8 cellular contexts compared by ENCODE assay signal in the genomic region with DNA sequence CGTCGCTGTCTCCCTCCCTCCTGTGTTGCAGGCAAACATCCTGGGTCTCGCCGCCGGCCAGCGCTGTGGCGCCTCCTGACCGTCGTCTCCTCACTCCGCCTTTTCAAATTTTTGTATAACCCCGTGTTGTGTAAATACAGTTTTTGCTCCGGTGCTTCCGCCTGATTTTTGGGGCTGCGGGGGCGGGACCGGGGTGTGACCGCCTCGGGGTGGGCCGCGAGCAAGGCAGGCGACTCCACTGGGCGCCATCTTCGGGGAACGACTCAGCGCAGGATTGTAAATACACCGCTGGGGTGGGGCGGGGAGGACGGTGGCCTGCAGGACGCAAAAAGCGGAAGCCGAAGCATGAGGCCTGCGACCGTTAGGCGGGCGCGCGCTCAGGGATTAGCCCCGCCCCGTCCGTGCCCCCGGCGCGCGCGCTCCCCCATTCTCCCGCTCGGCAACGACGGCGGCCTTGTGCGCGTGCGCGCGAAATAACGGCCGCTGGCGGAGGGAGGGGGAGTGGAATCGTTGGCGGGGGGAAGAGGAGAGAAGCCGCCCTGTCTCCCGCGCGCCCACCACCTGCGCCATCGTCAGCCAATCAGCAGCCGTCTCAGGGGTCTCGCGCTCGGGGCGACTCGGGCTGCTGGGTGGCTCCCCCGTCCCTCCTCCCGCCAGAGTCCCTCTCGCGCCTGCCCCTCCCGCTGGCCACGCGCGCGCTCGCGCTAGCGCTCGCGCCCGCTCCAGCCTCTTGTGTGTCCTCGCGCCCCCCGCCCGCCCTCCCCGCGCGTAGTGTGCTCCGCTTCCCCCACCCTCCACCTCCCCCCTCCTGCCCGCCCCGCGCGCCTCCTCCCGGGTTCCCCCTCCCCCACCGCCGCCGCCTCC. TPM values are rescaled to one million over a fixed set of nuclear protein-coding genes. Genes with fewer than 3 reads are reported as not detected.
DNase-seq lines count a peak whose midpoint lies in the region; ATAC-seq and TF ChIP-seq lines count a peak whose summit lies in the region.

No MANE protein-coding gene starts in this region.

- H3K9me3 Mint-ChIP-seq in activated naive CD8-positive, alpha-beta T cell (ENCODE audit: low read depth) = no peaks in the 10 kb centered on the region

- no peaks in the 10 kb centered on the region for H3K27me3 ChIP-seq in suprapubic skin

- H3K4me1 Mint-ChIP-seq in activated naive CD8-positive, alpha-beta T cell (ENCODE audit: low read depth) = peaks cover 30% of the 10 kb centered on the region

- H3K27me3 Mint-ChIP-seq in activated naive CD8-positive, alpha-beta T cell = no peaks in the 10 kb centered on the region

- peak overlapping the region; percentile 100 for H3K27ac Mint-ChIP-seq in activated naive CD8-positive, alpha-beta T cell

- H3K27ac ChIP-seq in suprapubic skin = peak overlapping the region; percentile 97

- peak overlapping the region; percentile 93 for H3K4me3 Mint-ChIP-seq in activated naive CD8-positive, alpha-beta T cell

- H3K36me3 Mint-ChIP-seq in activated naive CD8-positive, alpha-beta T cell = peaks cover 7% of the 10 kb centered on the region

- WGBS in suprapubic skin = 1% methylated on average over 24 of the region's 103 CpGs

- peaks cover 21% of the 10 kb centered on the region for H3K36me3 ChIP-seq in suprapubic skin

- H3K9me3 ChIP-seq in suprapubic skin = no peaks in the 10 kb centered on the region

- peaks cover 47% of the 10 kb centered on the region for H3K4me1 ChIP-seq in suprapubic skin

- peak; percentile 82 for DNase-seq in NCI-H1048 (lab: John Stamatoyannopoulos, UW)
- peak; percentile 57 for DNase-seq in glomerular endothelial cell (ENCODE audit: extremely low read depth, low read depth, low spot score)
- DNase-seq in occipital lobe (lab: John Stamatoyannopoulos, UW) = peak; percentile 97
- DNase-seq in suprapubic skin (ENCODE audit: low spot score in 2 of 2) = peak; percentile 99

- no peak for TF ChIP-seq EP300 in suprapubic skin (IDR thresholded peaks at IDR 0.05)

- peak overlapping the region; percentile 78 for H3K4me3 ChIP-seq in GM08714 (ENCODE audit: low read length)
- H3K4me3 ChIP-seq in suprapubic skin = peak overlapping the region; percentile 89

- peak; percentile 44 to 80 for TF ChIP-seq POLR2A in suprapubic skin (IDR thresholded peaks at IDR 0.05)

- ATAC-seq in HG02571 (IDR thresholded peaks at IDR 0.05; ENCODE audit: unreplicated experiment) (peak; percentile 46), SK-N-SH treated with all-trans-retinoic acid at 6 μM for 48 hours (peak; percentile 70)

- no peak for TF ChIP-seq CTCF in suprapubic skin (IDR thresholded peaks at IDR 0.05)

TF ChIP-seq in SK-N-SH treated with all-trans-retinoic acid at 6 μM for 48 hours, 23 proteins besides CTCF, POLR2A, EP300 and RAD21:
- TF ChIP-seq ZNF8 (CRISPR knock-in tag; IDR thresholded peaks at IDR 0.05) = no peak
- peak; percentile 94 for TF ChIP-seq TSHZ2 (CRISPR knock-in tag; IDR thresholded peaks at IDR 0.05)
- TF ChIP-seq, protein P1, sequence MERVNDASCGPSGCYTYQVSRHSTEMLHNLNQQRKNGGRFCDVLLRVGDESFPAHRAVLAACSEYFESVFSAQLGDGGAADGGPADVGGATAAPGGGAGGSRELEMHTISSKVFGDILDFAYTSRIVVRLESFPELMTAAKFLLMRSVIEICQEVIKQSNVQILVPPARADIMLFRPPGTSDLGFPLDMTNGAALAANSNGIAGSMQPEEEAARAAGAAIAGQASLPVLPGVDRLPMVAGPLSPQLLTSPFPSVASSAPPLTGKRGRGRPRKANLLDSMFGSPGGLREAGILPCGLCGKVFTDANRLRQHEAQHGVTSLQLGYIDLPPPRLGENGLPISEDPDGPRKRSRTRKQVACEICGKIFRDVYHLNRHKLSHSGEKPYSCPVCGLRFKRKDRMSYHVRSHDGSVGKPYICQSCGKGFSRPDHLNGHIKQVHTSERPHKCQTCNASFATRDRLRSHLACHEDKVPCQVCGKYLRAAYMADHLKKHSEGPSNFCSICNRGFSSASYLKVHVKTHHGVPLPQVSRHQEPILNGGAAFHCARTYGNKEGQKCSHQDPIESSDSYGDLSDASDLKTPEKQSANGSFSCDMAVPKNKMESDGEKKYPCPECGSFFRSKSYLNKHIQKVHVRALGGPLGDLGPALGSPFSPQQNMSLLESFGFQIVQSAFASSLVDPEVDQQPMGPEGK (CRISPR knock-in tag; IDR thresholded peaks at IDR 0.05; ENCODE audit: borderline replicate concordance) = 0 out of 2 replicates have a peak, but pooled peaks have one; percentile 27
- peak; percentile 88; the same call in 1 of the 2 replicates for TF ChIP-seq SNAI2 (CRISPR knock-in tag; IDR thresholded peaks at IDR 0.05)
- TF ChIP-seq POU6F1 (CRISPR knock-in tag; IDR thresholded peaks at IDR 0.05; ENCODE audit: borderline replicate concordance, low read depth) = no peak
- TF ChIP-seq CSRNP3 (CRISPR knock-in tag; IDR thresholded peaks at IDR 0.05) = no peak
- peak; percentile 63; the same call in 1 of the 2 replicates for TF ChIP-seq GLIS3 (CRISPR knock-in tag; IDR thresholded peaks at IDR 0.05)
- 0 out of 2 replicates have a peak, but pooled peaks have one; percentile 78 for TF ChIP-seq CSDC2 (CRISPR knock-in tag; IDR thresholded peaks at IDR 0.05)
- TF ChIP-seq RARB (CRISPR knock-in tag; IDR thresholded peaks at IDR 0.05) = 0 out of 2 replicates have a peak, but pooled peaks have one; percentile 47
- no peak for TF ChIP-seq ISL1 (CRISPR knock-in tag; IDR thresholded peaks at IDR 0.05)
- 0 out of 2 replicates have a peak, but pooled peaks have one; percentile 19 for TF ChIP-seq ZNF565 (CRISPR knock-in tag; conservative IDR thresholded peaks at IDR 0.05; ENCODE audit: low read depth)
TF ChIP-seq in SK-N-SH treated with all-trans-retinoic acid at 6 μM for 48 hours: peak in this region for 7.

RNA-seq across cellular contexts. Expression of gene MAZ, which starts 0.9 kb away (rescaled TPM):
- total RNA-seq in glomerular endothelial cell (98.2 and 145 TPM in 2 replicates), occipital lobe (271 TPM), suprapubic skin (100 to 1,000 TPM in 3 of 4 donors, 10 to 100 TPM in 1; 98.4 to 180 (median 125) TPM)

RNA-seq across cellular contexts. Expression of gene PRRT2, which starts 6.5 kb away (rescaled TPM):
- total RNA-seq in glomerular endothelial cell (0.41 and 0.44 TPM in 2 replicates), occipital lobe (20.6 TPM), suprapubic skin (1 to 10 TPM in 3 of 4 donors, not detected in 1; 1.1 to 6.8 (median 3.7) TPM)

RNA-seq across cellular contexts. Expression of gene PAGR1, which starts 10.5 kb away (rescaled TPM):
- total RNA-seq in glomerular endothelial cell (12.8 and 33.7 TPM in 2 replicates), occipital lobe (10.8 TPM), suprapubic skin (10 to 100 TPM; 23.3 to 35.2 (median 23.8) TPM)

RNA-seq across cellular contexts. Expression of gene MVP, which starts 14.8 kb away (rescaled TPM):
- total RNA-seq in glomerular endothelial cell (238 and 283 TPM in 2 replicates), occipital lobe (6.1 TPM), suprapubic skin (100 to 1,000 TPM in 1 of 4 donors, 10 to 100 TPM in 3; 54.9 to 104 (median 68.1) TPM)

RNA-seq across cellular contexts. Expression of gene KIF22, which starts 14.9 kb away (rescaled TPM):
- 15.5 and 31.6 TPM in 2 replicates for total RNA-seq in glomerular endothelial cell
- 35.7 TPM for total RNA-seq in occipital lobe
- total RNA-seq in suprapubic skin = 10 to 100 TPM; 42.8 to 65.7 (median 55.1) TPM

Comparison
In these comparisons a context has a peak if more than half of its experiments do, and no peak if none do; other contexts are left out.
1. Peak in every context shown above with its lines: DNase-seq, ATAC-seq, H3K4me3 ChIP-seq and H3K27ac ChIP-seq.